Comparison of ENCODE assay signal across 2 cellular contexts in the genomic region with DNA sequence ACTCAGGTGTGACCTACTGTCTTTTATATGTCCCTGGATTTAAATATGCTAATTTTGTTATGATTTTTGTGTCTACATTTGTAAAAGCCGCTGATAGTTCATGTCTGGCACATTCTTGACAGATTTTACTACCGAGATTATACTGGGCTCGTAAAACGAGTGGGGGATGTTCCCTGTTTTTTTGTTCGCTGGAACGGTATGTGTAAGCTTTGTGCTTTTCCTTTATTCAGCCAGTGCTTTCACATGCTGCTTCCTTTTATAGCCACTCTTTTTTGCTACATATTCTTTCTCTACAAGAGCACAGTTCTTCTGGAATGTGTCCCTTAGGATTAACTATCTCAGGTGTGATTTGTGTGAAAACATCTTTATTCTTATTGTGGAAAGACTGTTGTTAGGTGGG.
TF ChIP-seq lines count a peak whose summit lies in the region.

No MANE protein-coding gene starts in this region.

TF ChIP-seq in HEK293T, 16 proteins besides CTCF, POLR2A, EP300 and RAD21:
- TF ChIP-seq, protein P1, sequence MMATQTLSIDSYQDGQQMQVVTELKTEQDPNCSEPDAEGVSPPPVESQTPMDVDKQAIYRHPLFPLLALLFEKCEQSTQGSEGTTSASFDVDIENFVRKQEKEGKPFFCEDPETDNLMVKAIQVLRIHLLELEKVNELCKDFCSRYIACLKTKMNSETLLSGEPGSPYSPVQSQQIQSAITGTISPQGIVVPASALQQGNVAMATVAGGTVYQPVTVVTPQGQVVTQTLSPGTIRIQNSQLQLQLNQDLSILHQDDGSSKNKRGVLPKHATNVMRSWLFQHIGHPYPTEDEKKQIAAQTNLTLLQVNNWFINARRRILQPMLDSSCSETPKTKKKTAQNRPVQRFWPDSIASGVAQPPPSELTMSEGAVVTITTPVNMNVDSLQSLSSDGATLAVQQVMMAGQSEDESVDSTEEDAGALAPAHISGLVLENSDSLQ (IDR thresholded peaks at IDR 0.05): peak; percentile 69
- TF ChIP-seq ELF4 (IDR thresholded peaks at IDR 0.05): no peak
TF ChIP-seq in HEK293T: peak in this region for 1.

TF ChIP-seq in K562, 482 proteins besides CTCF, POLR2A, EP300 and RAD21:
- TF ChIP-seq, protein P2, sequence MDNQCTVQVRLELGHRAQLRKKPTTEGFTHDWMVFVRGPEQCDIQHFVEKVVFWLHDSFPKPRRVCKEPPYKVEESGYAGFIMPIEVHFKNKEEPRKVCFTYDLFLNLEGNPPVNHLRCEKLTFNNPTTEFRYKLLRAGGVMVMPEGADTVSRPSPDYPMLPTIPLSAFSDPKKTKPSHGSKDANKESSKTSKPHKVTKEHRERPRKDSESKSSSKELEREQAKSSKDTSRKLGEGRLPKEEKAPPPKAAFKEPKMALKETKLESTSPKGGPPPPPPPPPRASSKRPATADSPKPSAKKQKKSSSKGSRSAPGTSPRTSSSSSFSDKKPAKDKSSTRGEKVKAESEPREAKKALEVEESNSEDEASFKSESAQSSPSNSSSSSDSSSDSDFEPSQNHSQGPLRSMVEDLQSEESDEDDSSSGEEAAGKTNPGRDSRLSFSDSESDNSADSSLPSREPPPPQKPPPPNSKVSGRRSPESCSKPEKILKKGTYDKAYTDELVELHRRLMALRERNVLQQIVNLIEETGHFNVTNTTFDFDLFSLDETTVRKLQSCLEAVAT (IDR thresholded peaks at IDR 0.05): no peak
- no peak for TF ChIP-seq BRD4 (IDR thresholded peaks at IDR 0.05)
- no peak for TF ChIP-seq HNRNPH1 (optimal IDR thresholded peaks at IDR 0.05; ENCODE audit: low read depth, low read length)
- TF ChIP-seq, protein P3, sequence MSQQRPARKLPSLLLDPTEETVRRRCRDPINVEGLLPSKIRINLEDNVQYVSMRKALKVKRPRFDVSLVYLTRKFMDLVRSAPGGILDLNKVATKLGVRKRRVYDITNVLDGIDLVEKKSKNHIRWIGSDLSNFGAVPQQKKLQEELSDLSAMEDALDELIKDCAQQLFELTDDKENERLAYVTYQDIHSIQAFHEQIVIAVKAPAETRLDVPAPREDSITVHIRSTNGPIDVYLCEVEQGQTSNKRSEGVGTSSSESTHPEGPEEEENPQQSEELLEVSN (IDR thresholded peaks at IDR 0.05; ENCODE audit: borderline replicate concordance in 1 of 2, extremely low read depth in 1 of 2, insufficient read depth in 1 of 2, insufficient read length in 1 of 2, low read depth in 1 of 2, low read length in 1 of 2, poor library complexity in 1 of 2, severe bottlenecking in 1 of 2): no peak
- TF ChIP-seq, protein P4, sequence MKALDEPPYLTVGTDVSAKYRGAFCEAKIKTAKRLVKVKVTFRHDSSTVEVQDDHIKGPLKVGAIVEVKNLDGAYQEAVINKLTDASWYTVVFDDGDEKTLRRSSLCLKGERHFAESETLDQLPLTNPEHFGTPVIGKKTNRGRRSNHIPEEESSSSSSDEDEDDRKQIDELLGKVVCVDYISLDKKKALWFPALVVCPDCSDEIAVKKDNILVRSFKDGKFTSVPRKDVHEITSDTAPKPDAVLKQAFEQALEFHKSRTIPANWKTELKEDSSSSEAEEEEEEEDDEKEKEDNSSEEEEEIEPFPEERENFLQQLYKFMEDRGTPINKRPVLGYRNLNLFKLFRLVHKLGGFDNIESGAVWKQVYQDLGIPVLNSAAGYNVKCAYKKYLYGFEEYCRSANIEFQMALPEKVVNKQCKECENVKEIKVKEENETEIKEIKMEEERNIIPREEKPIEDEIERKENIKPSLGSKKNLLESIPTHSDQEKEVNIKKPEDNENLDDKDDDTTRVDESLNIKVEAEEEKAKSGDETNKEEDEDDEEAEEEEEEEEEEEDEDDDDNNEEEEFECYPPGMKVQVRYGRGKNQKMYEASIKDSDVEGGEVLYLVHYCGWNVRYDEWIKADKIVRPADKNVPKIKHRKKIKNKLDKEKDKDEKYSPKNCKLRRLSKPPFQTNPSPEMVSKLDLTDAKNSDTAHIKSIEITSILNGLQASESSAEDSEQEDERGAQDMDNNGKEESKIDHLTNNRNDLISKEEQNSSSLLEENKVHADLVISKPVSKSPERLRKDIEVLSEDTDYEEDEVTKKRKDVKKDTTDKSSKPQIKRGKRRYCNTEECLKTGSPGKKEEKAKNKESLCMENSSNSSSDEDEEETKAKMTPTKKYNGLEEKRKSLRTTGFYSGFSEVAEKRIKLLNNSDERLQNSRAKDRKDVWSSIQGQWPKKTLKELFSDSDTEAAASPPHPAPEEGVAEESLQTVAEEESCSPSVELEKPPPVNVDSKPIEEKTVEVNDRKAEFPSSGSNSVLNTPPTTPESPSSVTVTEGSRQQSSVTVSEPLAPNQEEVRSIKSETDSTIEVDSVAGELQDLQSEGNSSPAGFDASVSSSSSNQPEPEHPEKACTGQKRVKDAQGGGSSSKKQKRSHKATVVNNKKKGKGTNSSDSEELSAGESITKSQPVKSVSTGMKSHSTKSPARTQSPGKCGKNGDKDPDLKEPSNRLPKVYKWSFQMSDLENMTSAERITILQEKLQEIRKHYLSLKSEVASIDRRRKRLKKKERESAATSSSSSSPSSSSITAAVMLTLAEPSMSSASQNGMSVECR (CRISPR knock-in tag; IDR thresholded peaks at IDR 0.05): no peak
- no peak for TF ChIP-seq FOXK2 (conservative IDR thresholded peaks at IDR 0.05 in 1 of 2, IDR thresholded peaks at IDR 0.05 in 1 of 2; ENCODE audit: low read depth in 2 of 2)
- no peak for TF ChIP-seq SRSF7 (optimal IDR thresholded peaks at IDR 0.05; ENCODE audit: low read depth, low read length)
- TF ChIP-seq, protein P5, sequence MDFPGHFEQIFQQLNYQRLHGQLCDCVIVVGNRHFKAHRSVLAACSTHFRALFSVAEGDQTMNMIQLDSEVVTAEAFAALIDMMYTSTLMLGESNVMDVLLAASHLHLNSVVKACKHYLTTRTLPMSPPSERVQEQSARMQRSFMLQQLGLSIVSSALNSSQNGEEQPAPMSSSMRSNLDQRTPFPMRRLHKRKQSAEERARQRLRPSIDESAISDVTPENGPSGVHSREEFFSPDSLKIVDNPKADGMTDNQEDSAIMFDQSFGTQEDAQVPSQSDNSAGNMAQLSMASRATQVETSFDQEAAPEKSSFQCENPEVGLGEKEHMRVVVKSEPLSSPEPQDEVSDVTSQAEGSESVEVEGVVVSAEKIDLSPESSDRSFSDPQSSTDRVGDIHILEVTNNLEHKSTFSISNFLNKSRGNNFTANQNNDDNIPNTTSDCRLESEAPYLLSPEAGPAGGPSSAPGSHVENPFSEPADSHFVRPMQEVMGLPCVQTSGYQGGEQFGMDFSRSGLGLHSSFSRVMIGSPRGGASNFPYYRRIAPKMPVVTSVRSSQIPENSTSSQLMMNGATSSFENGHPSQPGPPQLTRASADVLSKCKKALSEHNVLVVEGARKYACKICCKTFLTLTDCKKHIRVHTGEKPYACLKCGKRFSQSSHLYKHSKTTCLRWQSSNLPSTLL (IDR thresholded peaks at IDR 0.05): no peak
- TF ChIP-seq, protein P6, sequence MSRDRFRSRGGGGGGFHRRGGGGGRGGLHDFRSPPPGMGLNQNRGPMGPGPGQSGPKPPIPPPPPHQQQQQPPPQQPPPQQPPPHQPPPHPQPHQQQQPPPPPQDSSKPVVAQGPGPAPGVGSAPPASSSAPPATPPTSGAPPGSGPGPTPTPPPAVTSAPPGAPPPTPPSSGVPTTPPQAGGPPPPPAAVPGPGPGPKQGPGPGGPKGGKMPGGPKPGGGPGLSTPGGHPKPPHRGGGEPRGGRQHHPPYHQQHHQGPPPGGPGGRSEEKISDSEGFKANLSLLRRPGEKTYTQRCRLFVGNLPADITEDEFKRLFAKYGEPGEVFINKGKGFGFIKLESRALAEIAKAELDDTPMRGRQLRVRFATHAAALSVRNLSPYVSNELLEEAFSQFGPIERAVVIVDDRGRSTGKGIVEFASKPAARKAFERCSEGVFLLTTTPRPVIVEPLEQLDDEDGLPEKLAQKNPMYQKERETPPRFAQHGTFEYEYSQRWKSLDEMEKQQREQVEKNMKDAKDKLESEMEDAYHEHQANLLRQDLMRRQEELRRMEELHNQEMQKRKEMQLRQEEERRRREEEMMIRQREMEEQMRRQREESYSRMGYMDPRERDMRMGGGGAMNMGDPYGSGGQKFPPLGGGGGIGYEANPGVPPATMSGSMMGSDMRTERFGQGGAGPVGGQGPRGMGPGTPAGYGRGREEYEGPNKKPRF (IDR thresholded peaks at IDR 0.05; ENCODE audit: low read depth, low read length): no peak
- TF ChIP-seq, protein P7, sequence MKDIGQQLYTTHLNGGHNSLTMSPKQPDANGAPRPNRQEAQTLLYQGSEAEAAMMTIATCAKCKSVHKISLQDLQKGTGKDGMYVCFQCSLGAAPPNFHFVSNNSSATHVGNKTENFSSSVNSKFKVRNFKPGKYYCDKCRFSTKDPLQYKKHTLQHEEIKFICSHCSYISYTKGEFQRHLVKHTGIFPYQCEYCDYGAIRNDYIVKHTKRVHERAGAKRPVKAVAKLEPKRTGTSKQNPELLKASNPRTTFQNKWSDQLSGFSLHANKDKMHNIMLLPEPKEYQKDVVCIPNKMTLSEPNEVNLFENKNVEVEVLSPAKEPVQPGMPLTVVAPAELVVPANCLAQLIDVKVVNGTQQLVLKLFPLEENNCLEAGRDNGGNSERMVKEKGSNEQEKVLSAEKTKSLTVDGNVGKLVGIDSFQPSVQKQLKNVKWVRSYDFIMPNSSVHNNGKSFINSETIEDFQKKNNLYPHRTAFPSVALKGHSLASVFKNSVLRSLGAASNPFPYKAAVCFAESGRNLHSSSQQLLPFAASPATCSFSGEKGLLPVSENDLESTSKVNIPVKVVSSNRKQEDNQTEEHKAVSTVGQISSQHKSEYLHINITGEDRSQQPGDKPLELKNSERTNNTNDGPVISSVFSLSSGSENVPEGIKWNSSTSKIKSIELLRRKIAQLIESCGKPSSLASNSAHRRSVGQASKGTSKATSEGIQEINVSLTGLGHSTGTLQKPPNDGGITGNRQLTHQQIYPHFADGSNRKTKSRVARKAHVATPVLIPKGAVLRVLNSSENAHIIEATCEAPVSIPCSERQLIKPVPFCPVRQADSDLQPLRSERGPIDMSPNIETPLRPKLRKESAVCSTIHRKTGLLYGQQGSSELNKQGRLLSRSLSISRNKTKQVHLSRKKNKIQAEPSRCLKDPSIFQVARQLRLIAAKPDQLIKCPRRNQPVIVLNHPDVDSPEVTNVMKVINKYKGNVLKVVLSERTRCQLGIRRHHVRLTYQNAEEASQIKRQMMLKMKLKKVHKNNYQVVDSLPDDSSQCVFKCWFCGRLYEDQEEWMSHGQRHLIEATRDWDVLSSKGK (CRISPR knock-in tag; IDR thresholded peaks at IDR 0.05): no peak
- TF ChIP-seq, protein P8, sequence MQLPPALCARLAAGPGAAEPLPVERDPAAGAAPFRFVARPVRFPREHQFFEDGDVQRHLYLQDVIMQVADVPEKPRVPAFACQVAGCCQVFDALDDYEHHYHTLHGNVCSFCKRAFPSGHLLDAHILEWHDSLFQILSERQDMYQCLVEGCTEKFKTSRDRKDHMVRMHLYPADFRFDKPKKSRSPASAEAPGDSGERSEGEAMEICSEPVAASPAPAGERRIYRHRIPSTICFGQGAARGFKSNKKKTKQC (CRISPR knock-in tag; IDR thresholded peaks at IDR 0.05): no peak
- no peak for TF ChIP-seq SIN3A (IDR thresholded peaks at IDR 0.05; ENCODE audit: borderline replicate concordance in 2 of 2, control insufficient read depth in 1 of 2, low read depth in 2 of 2, low read length in 2 of 2)
- no peak for TF ChIP-seq ZFP1 (CRISPR knock-in tag; IDR thresholded peaks at IDR 0.05)
- no peak for TF ChIP-seq HMGN3 (IDR thresholded peaks at IDR 0.05; ENCODE audit: borderline replicate concordance, extremely low read depth, insufficient read length, low read depth, low read length)
- TF ChIP-seq DNMT1 (IDR thresholded peaks at IDR 0.05): no peak
- TF ChIP-seq ZNF584 (CRISPR knock-in tag; IDR thresholded peaks at IDR 0.05; ENCODE audit: low read depth): no peak
- TF ChIP-seq, protein P9, sequence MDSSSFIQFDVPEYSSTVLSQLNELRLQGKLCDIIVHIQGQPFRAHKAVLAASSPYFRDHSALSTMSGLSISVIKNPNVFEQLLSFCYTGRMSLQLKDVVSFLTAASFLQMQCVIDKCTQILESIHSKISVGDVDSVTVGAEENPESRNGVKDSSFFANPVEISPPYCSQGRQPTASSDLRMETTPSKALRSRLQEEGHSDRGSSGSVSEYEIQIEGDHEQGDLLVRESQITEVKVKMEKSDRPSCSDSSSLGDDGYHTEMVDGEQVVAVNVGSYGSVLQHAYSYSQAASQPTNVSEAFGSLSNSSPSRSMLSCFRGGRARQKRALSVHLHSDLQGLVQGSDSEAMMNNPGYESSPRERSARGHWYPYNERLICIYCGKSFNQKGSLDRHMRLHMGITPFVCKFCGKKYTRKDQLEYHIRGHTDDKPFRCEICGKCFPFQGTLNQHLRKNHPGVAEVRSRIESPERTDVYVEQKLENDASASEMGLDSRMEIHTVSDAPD (CRISPR knock-in tag; IDR thresholded peaks at IDR 0.05): no peak
